ENCODE assay signal across 10 cellular contexts in the genomic region with DNA sequence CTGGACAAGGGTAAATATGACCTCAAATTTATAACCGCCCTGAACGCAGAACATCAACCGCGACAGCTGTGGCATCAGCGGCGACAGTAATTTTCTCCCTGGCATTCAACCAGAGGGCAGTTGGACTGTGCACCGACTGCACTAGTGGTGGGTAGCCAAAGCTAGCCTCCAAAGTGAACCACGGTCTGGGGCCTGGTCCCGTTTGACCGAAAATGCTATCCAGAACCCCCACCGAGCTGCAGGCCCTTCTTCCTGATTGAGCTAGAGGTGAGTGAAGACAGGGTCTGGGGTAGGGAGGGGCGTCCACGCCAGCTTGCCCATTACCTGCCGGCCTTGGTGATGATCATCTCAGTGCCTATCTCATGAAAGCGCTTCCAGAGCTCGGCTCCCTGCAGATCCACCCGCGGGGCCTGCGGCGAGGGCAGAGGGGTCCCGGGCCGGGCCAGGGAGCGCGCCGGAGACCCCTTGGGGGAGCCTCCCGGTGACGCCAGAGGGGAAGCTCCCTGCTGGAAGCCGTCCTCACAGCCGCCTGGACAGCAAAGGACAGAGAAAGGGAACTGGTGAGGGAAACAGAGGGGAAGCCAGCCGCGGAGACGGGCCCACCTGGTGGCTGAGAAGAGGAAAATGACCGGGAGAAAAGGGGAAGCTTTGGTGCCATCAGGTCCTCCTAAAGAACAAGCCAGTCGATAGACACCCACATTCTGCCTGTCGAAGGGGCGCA. TPM values are rescaled to one million over a fixed set of nuclear protein-coding genes. Genes with fewer than 3 reads are reported as not detected.
DNase-seq lines count a peak whose midpoint lies in the region; ATAC-seq, FAIRE-seq and TF ChIP-seq lines count a peak whose summit lies in the region.
"Had no signal": no experiment of that assay in that cellular context is flagged by ENCODE, and none has a peak within 500 bp of the region (broad histone marks: within the 10 kb centered on the region; RNA-seq: fewer than 3 reads in every experiment).

No MANE protein-coding gene starts in this region.

- H3K4me3 ChIP-seq in A549 (peak overlapping the region; percentile 86), HUES64 (ENCODE audit: low read length) (peak overlapping the region; percentile 52), choroid plexus epithelial cell (ENCODE audit: low read depth, low read length) (peak overlapping the region; percentile 87), right lobe of liver (no peak overlapping the region)

- TF ChIP-seq POLR2A in A549 (IDR thresholded peaks at IDR 0.05; ENCODE audit: low read length) (no peak), right lobe of liver (IDR thresholded peaks at IDR 0.05) (no peak), H54 (IDR thresholded peaks at IDR 0.05; ENCODE audit: low read depth, low read length) (no peak)

- peak overlapping the region; percentile 88 for H3K4me2 ChIP-seq in A549

- intact Hi-C loops in right lobe of liver (cut with DNase I), result no loop called here

- no peak for FAIRE-seq in A549 (lab: Jason Lieb, UNC)
- FAIRE-seq in H54 (lab: Jason Lieb, UNC), result no peak

- CTCF ChIA-PET in A549 (lab: Yijun Ruan, JAX), result interaction anchor here (0.6 to 4.0 kb wide), 12 partner anchors 11 to 342 kb away, joined by 3 to 26 read pairs (median 4); no protein-coding TSS in a partner anchor

- peak in 1 of 2 experiments; percentile 12; a peak in 1 of 5 replicates for TF ChIP-seq RAD21 in A549 (conservative IDR thresholded peaks at IDR 0.05 in 1 of 2, IDR thresholded peaks at IDR 0.05 in 1 of 2)

- DNase-seq in A549 (ENCODE audit: low read depth in 1 of 2, low spot score in 1 of 2) (peak; percentile 15 to 68), choroid plexus epithelial cell (ENCODE audit: low read depth) (peak; percentile 71), right lobe of liver (no peak), H54 (ENCODE audit: insufficient read length, low spot score) (no peak), NCI-H2107 (lab: John Stamatoyannopoulos, UW) (no peak)
- DNase-seq: CD4-positive, alpha-beta memory T cell; NCI-H2029 treated with DMSO at 0.1 percent for 48 hours had no signal

- TF ChIP-seq EP300 in A549 (IDR thresholded peaks at IDR 0.05), result no peak

- peaks cover 94% of the 10 kb centered on the region for H3K27me3 ChIP-seq in HUES64 (ENCODE audit: insufficient read depth, low read length)
- H3K27me3 ChIP-seq in right lobe of liver, result peaks cover 6 to 87% of the 10 kb centered on the region in 2 donors

- H3K9me3 ChIP-seq in A549 (no peaks in the 10 kb centered on the region), HUES64 (ENCODE audit: insufficient read depth, low read depth, low read length) (no peaks in the 10 kb centered on the region), right lobe of liver (no peaks in the 10 kb centered on the region)

- no peak for TF ChIP-seq CTCF in A549 (IDR thresholded peaks at IDR 0.05)
- peak; percentile 56 for TF ChIP-seq CTCF in choroid plexus epithelial cell (conservative IDR thresholded peaks at IDR 0.05; ENCODE audit: low read depth, low read length)
- TF ChIP-seq CTCF in right lobe of liver (IDR thresholded peaks at IDR 0.05), result no peak

- POLR2A ChIA-PET in A549 (lab: Yijun Ruan, JAX), result interaction anchor here (0.8 to 2.9 kb wide), 6 partner anchors 11 to 916 kb away, joined by 3 to 32 read pairs (median 3); a partner anchor contains a TSS

- WGBS in A549 (ENCODE audit: missing lambda C conversion rate), result under 1% methylated on average over 23 of the region's 36 CpGs
- 10% methylated on average over 36 of the region's 36 CpGs for WGBS in HUES64
- 12% methylated on average over 20 of the region's 36 CpGs for WGBS in right lobe of liver (ENCODE audit: insufficient coverage, low coverage, low lambda C conversion rate, missing lambda C conversion rate)

- H3K4me1 ChIP-seq in A549, result peaks cover 32% of the 10 kb centered on the region; the same call in 2 of the 3 replicates
- H3K4me1 ChIP-seq in HUES64 (ENCODE audit: insufficient read depth, low read length), result peaks cover 4% of the 10 kb centered on the region; the same call in 1 of the 2 replicates
- peaks cover 0 to 13% (median 0%) of the 10 kb centered on the region in 4 donors for H3K4me1 ChIP-seq in right lobe of liver

- H3K27ac ChIP-seq in A549, result peak overlapping the region; percentile 95 to 98
- H3K27ac ChIP-seq in HUES64 (ENCODE audit: low read depth, low read length), result no peak overlapping the region
- H3K27ac ChIP-seq in right lobe of liver, result no peak overlapping the region

- ATAC-seq in A549, result peak; percentile 35 to 47
- peak in 3 of 4 donors; percentile 11 to 16 (median 12) for ATAC-seq in right lobe of liver
- ATAC-seq in HG02970 (IDR thresholded peaks at IDR 0.05; ENCODE audit: low FRiP score, unreplicated experiment), result no peak
- ATAC-seq in GM21528 (IDR thresholded peaks at IDR 0.05; ENCODE audit: low FRiP score, unreplicated experiment), result no peak

- H3K9ac ChIP-seq in HUES64 (ENCODE audit: low read depth, low read length), result no peak overlapping the region

- H3K36me3 ChIP-seq in HUES64 (ENCODE audit: insufficient read depth, low read length) (no peaks in the 10 kb centered on the region), right lobe of liver (no peaks in the 10 kb centered on the region)

TF ChIP-seq in A549, 52 proteins besides CTCF, POLR2A, EP300 and RAD21:
- TF ChIP-seq, protein P1, sequence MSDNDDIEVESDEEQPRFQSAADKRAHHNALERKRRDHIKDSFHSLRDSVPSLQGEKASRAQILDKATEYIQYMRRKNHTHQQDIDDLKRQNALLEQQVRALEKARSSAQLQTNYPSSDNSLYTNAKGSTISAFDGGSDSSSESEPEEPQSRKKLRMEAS (IDR thresholded peaks at IDR 0.05), result peak; percentile 25; the same call in 1 of the 2 replicates
- TF ChIP-seq, protein P2, sequence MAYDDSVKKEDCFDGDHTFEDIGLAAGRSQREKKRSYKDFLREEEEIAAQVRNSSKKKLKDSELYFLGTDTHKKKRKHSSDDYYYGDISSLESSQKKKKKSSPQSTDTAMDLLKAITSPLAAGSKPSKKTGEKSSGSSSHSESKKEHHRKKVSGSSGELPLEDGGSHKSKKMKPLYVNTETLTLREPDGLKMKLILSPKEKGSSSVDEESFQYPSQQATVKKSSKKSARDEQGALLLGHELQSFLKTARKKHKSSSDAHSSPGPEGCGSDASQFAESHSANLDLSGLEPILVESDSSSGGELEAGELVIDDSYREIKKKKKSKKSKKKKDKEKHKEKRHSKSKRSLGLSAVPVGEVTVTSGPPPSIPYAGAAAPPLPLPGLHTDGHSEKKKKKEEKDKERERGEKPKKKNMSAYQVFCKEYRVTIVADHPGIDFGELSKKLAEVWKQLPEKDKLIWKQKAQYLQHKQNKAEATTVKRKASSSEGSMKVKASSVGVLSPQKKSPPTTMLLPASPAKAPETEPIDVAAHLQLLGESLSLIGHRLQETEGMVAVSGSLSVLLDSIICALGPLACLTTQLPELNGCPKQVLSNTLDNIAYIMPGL (CRISPR knock-in tag; IDR thresholded peaks at IDR 0.05; ENCODE audit: borderline replicate concordance), result no peak

RNA-seq across cellular contexts. Expression of a gene that starts 2.0 kb away (rescaled TPM):
- polyA plus RNA-seq in A549 (2011; rRNA removed), result 67.4 and 76.4 TPM in 2 replicates
- 24.0 and 34.9 TPM in 2 replicates for polyA plus RNA-seq in A549 (2012; cell fraction: cytosol; rRNA removed)
- 37.9 and 39.4 TPM in 2 replicates for polyA plus RNA-seq in A549 (2012; cell fraction: nucleus; rRNA removed)
- 18.4 to 20.8 TPM (median 19.3 TPM) in 3 replicates for polyA plus RNA-seq in A549 (2017; fragmentation: RNase III; extraction: RNeasy Plus Mini Kit Qiagen cat#74134 plus additional on column Dnase treatment)
- polyA minus RNA-seq in A549 (2011; rRNA and poly(A)+ RNA removed), result 127 and 151 TPM in 2 replicates
- 0.15 TPM for polyA plus RNA-seq in HUES64 (2013, experiment 1 of 2)
- not detected for polyA plus RNA-seq in HUES64 (2013, experiment 2 of 2)
- under 1 TPM in 5 of 6 experiments, not detected in 1; 0.15 to 0.87 (median 0.49) TPM for total RNA-seq in right lobe of liver
- total RNA-seq: CD4-positive, alpha-beta memory T cell had no signal
- polyA plus RNA-seq: CD4-positive, alpha-beta memory T cell had no signal

Comparison
In these comparisons a context has a peak if more than half of its experiments do, and no peak if none do; other contexts are left out.
1. ATAC-seq: peak in A549 (2 of 2) and right lobe of liver (3 of 4); none in HG02970 (single experiment) and GM21528 (single experiment).
2. DNase-seq: peak in A549 (2 of 2) and choroid plexus epithelial cell (single experiment); none in right lobe of liver (0 of 3), H54 (single experiment) and NCI-H2107 (single experiment).
3. H3K27ac ChIP-seq: peak in A549 (2 of 2); none in HUES64 (single experiment) and right lobe of liver (0 of 3).
4. H3K4me3 ChIP-seq: peak in A549 (single experiment), HUES64 (single experiment) and choroid plexus epithelial cell (single experiment); none in right lobe of liver (0 of 3).